In genomic region chr16:29848420-29849297, GRCh38 we compare ENCODE assay signal across 8 cellular contexts. TPM values are rescaled to one million over a fixed set of nuclear protein-coding genes. Genes with fewer than 3 reads are reported as not detected.
DNase-seq lines count a peak whose midpoint lies in the region; ATAC-seq lines count a peak whose summit lies in the region.

No MANE protein-coding gene starts in this region.

- ATAC-seq in left colon: peak; percentile 84
- no peak for ATAC-seq in HG02938 (IDR thresholded peaks at IDR 0.05; ENCODE audit: unreplicated experiment)

- intact Hi-C loops in left colon (cut with DNase I, micrococcal nuclease): loop anchor here in 1 of 2 donors (10.0 kb wide), 1 partner anchor 144 kb away; no protein-coding TSS in a partner anchor

- peak; percentile 50 to 84 for DNase-seq in NCI-H524 (lab: John Stamatoyannopoulos, UW)
- no peak for DNase-seq in NCI-H524 treated with DMSO at 0.1 percent for 48 hours (lab: John Stamatoyannopoulos, UW)
- DNase-seq in NCI-H146 treated with DMSO at 0.1 percent for 48 hours (lab: John Stamatoyannopoulos, UW; ENCODE audit: unreplicated experiment): peak; percentile 49
- DNase-seq in activated CD4-positive, alpha-beta T cell treated with anti-CD3 and anti-CD28 coated beads for 1 hour: peak; percentile 76
- peak; percentile 76 for DNase-seq in central memory CD4-positive, alpha-beta T cell
- DNase-seq in left colon: peak; percentile 72 to 85
- peak; percentile 83 for DNase-seq in stimulated activated CD4-positive, alpha-beta T cell treated with anti-CD3 and anti-CD28 coated beads, Interleukin-4, amount 100 ng/mL, for 24 hours

RNA-seq across cellular contexts. Expression of gene CDIPT, which starts 14.4 kb away (rescaled TPM):
- 10 to 100 TPM; 62.9 to 85.3 TPM for total RNA-seq in left colon

RNA-seq across cellular contexts. Expression of gene MVP, which starts 28.4 kb away (rescaled TPM):
- total RNA-seq in left colon: 100 to 1,000 TPM; 467 to 578 TPM

RNA-seq across cellular contexts. Expression of gene PAGR1, which starts 32.7 kb away (rescaled TPM):
- total RNA-seq in left colon: 10 to 100 TPM; 16.8 to 17.4 TPM

RNA-seq across cellular contexts. Expression of gene PRRT2, which starts 36.7 kb away (rescaled TPM):
- 1 to 10 TPM; 1.3 to 2.0 TPM for total RNA-seq in left colon

RNA-seq across cellular contexts. Expression of gene MAZ, which starts 42.3 kb away (rescaled TPM):
- 100 to 1,000 TPM; 252 to 365 TPM for total RNA-seq in left colon
